Comparison of ENCODE assay signal across 25 cellular contexts in the genomic region with DNA sequence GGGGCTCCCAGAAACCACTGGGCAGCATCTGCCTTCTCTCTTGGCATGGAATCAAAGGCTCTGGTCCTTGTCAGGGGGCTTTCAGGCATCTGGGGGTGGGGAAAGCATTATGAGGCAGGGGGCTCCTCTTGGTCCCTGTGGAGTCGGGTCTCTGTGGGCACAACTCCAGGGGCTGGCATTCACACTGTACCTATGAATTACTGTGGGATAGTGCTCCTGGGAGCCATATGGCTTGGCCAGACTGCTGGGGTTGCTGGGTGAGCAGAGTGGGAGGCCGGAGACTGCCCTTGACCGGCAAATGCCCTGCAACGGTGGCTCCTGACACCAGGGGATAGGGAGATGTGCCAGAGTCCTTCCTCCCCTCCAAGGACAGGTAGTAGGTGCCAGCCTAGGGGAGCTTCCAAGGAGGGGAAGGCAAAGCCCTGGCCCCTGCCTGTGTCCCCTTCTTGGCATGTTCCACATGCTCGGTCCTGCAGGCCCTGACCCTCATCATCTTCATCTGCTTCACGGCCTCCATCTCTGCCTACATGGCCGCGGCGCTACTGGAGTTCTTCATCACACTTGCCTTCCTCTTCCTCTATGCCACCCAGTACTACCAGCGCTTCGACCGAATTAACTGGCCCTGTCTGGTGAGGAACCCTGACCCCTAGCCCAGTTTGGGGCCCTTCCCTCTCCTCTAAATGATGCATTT. TPM values are rescaled to one million over a fixed set of nuclear protein-coding genes. Genes with fewer than 3 reads are reported as not detected.
"Had no signal": no experiment of that assay in that cellular context is flagged by ENCODE, and none has a peak within 500 bp of the region (broad histone marks: within the 10 kb centered on the region; RNA-seq: fewer than 3 reads in every experiment).

No MANE protein-coding gene starts in this region.

- FAIRE-seq: frontal cortex, islet of Langerhans, pancreas had no signal

- H3K36me3 ChIP-seq: colonic mucosa, pancreas, thyroid gland had no signal

- H3K4me3 ChIP-seq: body of pancreas, colonic mucosa, pancreas, SK-N-MC, thyroid gland had no signal

- H3K4me1 ChIP-seq: colonic mucosa, thyroid gland had no signal

- H3K27me3 ChIP-seq: body of pancreas, colonic mucosa, pancreas, thyroid gland had no signal

- DNase-seq: activated CD4-positive, alpha-beta memory T cell treated with anti-CD3 and anti-CD28 coated beads, Interleukin-2, amount 10 ng/mL, durations not matched to agents 7 days and 5 days; activated CD4-positive, alpha-beta T cell treated with anti-CD3 and anti-CD28 coated beads for 48 hours; activated CD4-positive, CD25-positive, alpha-beta regulatory T cell; activated effector memory CD4-positive, alpha-beta T cell treated with Interleukin-2 at 50 U/mL for 16 hours; activated naive CD4-positive, alpha-beta T cell treated with anti-CD3 and anti-CD28 coated beads for 36 hours; activated naive CD8-positive, alpha-beta T cell treated with anti-CD3 and anti-CD28 coated beads, Interleukin-2, amount 50 U/mL, for 24 hours; activated T-cell treated with anti-CD3 and anti-CD28 coated beads, Interleukin-2, amount 50 U/mL, for 72 hours; body of pancreas; colonic mucosa; mammary epithelial cell; midbrain; pancreas; stimulated activated CD4-positive, alpha-beta T cell treated with anti-CD3 and anti-CD28 coated beads, Interleukin-2, amount 100 ng/mL, for 48 hours; stimulated activated CD8-positive, alpha-beta memory T cell treated with anti-CD3 and anti-CD28 coated beads, Interleukin-4, amount 100 ng/mL, for 48 hours; stimulated activated naive CD4-positive, alpha-beta T cell; SW 1271; T-helper 17 cell; thyroid gland had no signal

- H3K9me3 ChIP-seq: body of pancreas, colonic mucosa, esophagus muscularis mucosa, pancreas, thyroid gland had no signal

- ATAC-seq: activated naive CD8-positive, alpha-beta T cell treated with anti-CD3 and anti-CD28 coated beads, Interleukin-2, amount 50 U/mL, for 24 hours; activated T-cell treated with anti-CD3 and anti-CD28 coated beads, Interleukin-2, amount 50 U/mL, for 72 hours; body of pancreas; left lobe of liver; natural killer cell treated with Interleukin-12 subunit alpha and Interleukin-12 subunit beta and Interleukin-15 and Interleukin-18, amount 100 ng/mL, for 72 hours; pancreas; T-helper 17 cell had no signal

- H3K27ac ChIP-seq: body of pancreas, colonic mucosa, pancreas, SK-N-MC, thyroid gland had no signal

RNA-seq across cellular contexts. Expression of a gene that starts 1.2 kb away (rescaled TPM):
- total RNA-seq: activated CD4-positive, alpha-beta memory T cell treated with anti-CD3 and anti-CD28 coated beads, Interleukin-2, amount 10 ng/mL, durations not matched to agents 7 days and 5 days; activated naive CD4-positive, alpha-beta T cell treated with anti-CD3 and anti-CD28 coated beads for 36 hours; body of pancreas; left lobe of liver; mammary epithelial cell; natural killer cell treated with Interleukin-12 subunit alpha and Interleukin-12 subunit beta and Interleukin-15 and Interleukin-18, amount 100 ng/mL, for 72 hours had no signal
- polyA plus RNA-seq: mammary epithelial cell had no signal

RNA-seq across cellular contexts. Expression of a gene that starts 5.4 kb away (rescaled TPM):
- total RNA-seq: activated CD4-positive, alpha-beta memory T cell treated with anti-CD3 and anti-CD28 coated beads, Interleukin-2, amount 10 ng/mL, durations not matched to agents 7 days and 5 days; activated naive CD4-positive, alpha-beta T cell treated with anti-CD3 and anti-CD28 coated beads for 36 hours; activated T-cell treated with anti-CD3 and anti-CD28 coated beads, Interleukin-2, amount 50 U/mL, for 72 hours; body of pancreas; colonic mucosa; esophagus muscularis mucosa; frontal cortex; left lobe of liver; mammary epithelial cell; natural killer cell treated with Interleukin-12 subunit alpha and Interleukin-12 subunit beta and Interleukin-15 and Interleukin-18, amount 100 ng/mL, for 72 hours; pancreas; T-helper 17 cell; thyroid gland; ureter had no signal
- polyA plus RNA-seq: mammary epithelial cell, pancreas had no signal

RNA-seq across cellular contexts. Expression of a gene that starts 13.0 kb away (rescaled TPM):
- total RNA-seq: activated CD4-positive, alpha-beta memory T cell treated with anti-CD3 and anti-CD28 coated beads, Interleukin-2, amount 10 ng/mL, durations not matched to agents 7 days and 5 days; activated naive CD4-positive, alpha-beta T cell treated with anti-CD3 and anti-CD28 coated beads for 36 hours; natural killer cell treated with Interleukin-12 subunit alpha and Interleukin-12 subunit beta and Interleukin-15 and Interleukin-18, amount 100 ng/mL, for 72 hours; T-helper 17 cell had no signal

RNA-seq across cellular contexts. Expression of a gene that starts 30.1 kb away (rescaled TPM):
- total RNA-seq: activated naive CD4-positive, alpha-beta T cell treated with anti-CD3 and anti-CD28 coated beads for 36 hours; frontal cortex; left lobe of liver; mammary epithelial cell; T-helper 17 cell; thyroid gland; ureter had no signal
- polyA plus RNA-seq: mammary epithelial cell had no signal
